30 cellular contexts compared by ENCODE assay signal in the genomic region with DNA sequence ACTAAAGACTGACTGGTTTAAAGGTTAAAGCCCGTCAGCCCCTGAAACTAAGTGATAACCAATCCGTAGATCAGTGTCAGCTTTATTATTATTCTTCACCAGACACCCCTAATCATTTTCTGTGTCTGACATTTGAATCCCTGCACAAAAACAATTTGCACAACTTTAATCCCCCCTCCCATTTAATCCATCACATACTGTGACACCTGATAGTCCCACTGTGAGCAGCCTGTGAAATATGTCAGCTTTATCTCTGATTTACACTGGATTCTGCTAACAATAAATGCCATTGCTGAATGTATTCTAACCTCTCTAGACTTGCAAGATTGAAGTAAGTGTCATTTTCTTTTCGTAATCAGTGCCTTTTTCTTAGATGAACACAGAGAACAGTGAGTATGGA.
"Had no signal": no experiment of that assay in that cellular context is flagged by ENCODE, and none has a peak within 500 bp of the region (broad histone marks: within the 10 kb centered on the region; RNA-seq: fewer than 3 reads in every experiment).

No MANE protein-coding gene starts in this region.

- H3K4me3 ChIP-seq: ascending aorta, cardiac muscle cell had no signal

- DNase-seq: activated B cell treated with CpG ODN at 0.5 μM for 24 hours; activated CD4-positive, alpha-beta memory T cell treated with anti-CD3 and anti-CD28 coated beads for 36 hours; activated CD4-positive, alpha-beta T cell treated with anti-CD3 and anti-CD28 coated beads for 4 hours; activated CD4-positive, alpha-beta T cell treated with anti-CD3 and anti-CD28 coated beads, Interleukin-2, amount 10 ng/mL, durations not matched to agents 24 days and 14 days; activated CD4-positive, alpha-beta T cell treated with anti-CD3 and anti-CD28 coated beads, Interleukin-2, amount 50 U/mL, for 1 hour; activated CD4-positive, alpha-beta T cell treated with anti-CD3 and anti-CD28 coated beads, Interleukin-2, amount 50 U/mL, for 4 hours; activated CD4-positive, CD25-positive, alpha-beta regulatory T cell treated with anti-CD3 and anti-CD28 coated beads, Interleukin-2, amount 50 U/mL, for 72 hours; activated CD8-positive, alpha-beta memory T cell treated with anti-CD3 and anti-CD28 coated beads for 24 hours; activated CD8-positive, alpha-beta memory T cell treated with anti-CD3 and anti-CD28 coated beads, Interleukin-2, amount 10 ng/mL, durations not matched to agents 7 days and 5 days; activated CD8-positive, alpha-beta memory T cell treated with anti-CD3 and anti-CD28 coated beads, Interleukin-2, amount 50 U/mL, for 48 hours; activated CD8-positive, alpha-beta T cell treated with anti-CD3 and anti-CD28 coated beads for 36 hours; activated effector memory CD4-positive, alpha-beta T cell treated with Interleukin-2 at 50 U/mL for 16 hours; activated gamma-delta T cell; activated naive CD4-positive, alpha-beta T cell treated with anti-CD3 and anti-CD28 coated beads, Interleukin-2, amount 10 ng/mL, durations not matched to agents 7 days and 5 days; activated naive CD4-positive, alpha-beta T cell treated with Interleukin-2 at 50 U/mL for 16 hours; activated naive CD8-positive, alpha-beta T cell treated with anti-CD3 and anti-CD28 coated beads, Interleukin-2, amount 10 ng/mL, durations not matched to agents 7 days and 5 days; activated naive CD8-positive, alpha-beta T cell treated with anti-CD3 and anti-CD28 coated beads, Interleukin-2, amount 50 U/mL, for 24 hours; activated T-cell treated with anti-CD3 and anti-CD28 coated beads, Interleukin-2, amount 50 U/mL, for 24 hours; activated T-cell treated with anti-CD3 and anti-CD28 coated beads, Interleukin-2, amount 50 U/mL, for 48 hours; amygdala; anterior cingulate cortex; caudate nucleus; cerebellar nuclear complex; T-helper 2 cell; T-helper 9 cell had no signal

- ATAC-seq: activated CD8-positive, alpha-beta memory T cell treated with anti-CD3 and anti-CD28 coated beads, Interleukin-2, amount 10 ng/mL, durations not matched to agents 7 days and 5 days; activated CD8-positive, alpha-beta T cell treated with anti-CD3 and anti-CD28 coated beads for 36 hours; activated naive CD8-positive, alpha-beta T cell treated with anti-CD3 and anti-CD28 coated beads, Interleukin-2, amount 50 U/mL, for 24 hours had no signal

- H3K27me3 ChIP-seq: ascending aorta, cardiac muscle cell had no signal

- H3K9me3 ChIP-seq: ascending aorta had no signal

- FAIRE-seq: bronchial epithelial cell, TTC549 had no signal

- H3K27ac ChIP-seq: ascending aorta, cardiac muscle cell, VCaP had no signal

- H3K4me1 ChIP-seq: ascending aorta had no signal

- H3K36me3 ChIP-seq: ascending aorta, cardiac muscle cell had no signal
